In genomic region chr10:16280595-16280994, GRCh38 we compare ENCODE assay signal across 19 cellular contexts.
"Had no signal": no experiment of that assay in that cellular context is flagged by ENCODE, and none has a peak within 500 bp of the region (broad histone marks: within the 10 kb centered on the region; RNA-seq: fewer than 3 reads in every experiment).

No MANE protein-coding gene starts in this region.

- DNase-seq: effector CD4-positive, alpha-beta T cell; endodermal cell; erythroblast; foreskin melanocyte; head of caudate nucleus; left colon; mesendoderm; naive thymus-derived CD4-positive, alpha-beta T cell; nephron progenitor cell; small intestine; stimulated activated CD4-positive, alpha-beta T cell treated with anti-CD3 and anti-CD28 coated beads, Interleukin-12 subunit alpha, Interleukin-12 subunit beta, amount 100 ng/mL, for 4 hours; stimulated activated naive CD4-positive, alpha-beta T cell treated with Interleukin-2 at 50 U/mL for 16 hours; thyroid gland; upper lobe of left lung; uterus had no signal

- H3K4me2 ChIP-seq: hepatocyte had no signal

- H2AFZ ChIP-seq: hepatocyte had no signal

- H3K9me3 ChIP-seq: right atrium auricular region, suprapubic skin, thyroid gland, upper lobe of left lung, uterus had no signal

- H3K4me3 Mint-ChIP-seq: dendritic cell treated with granulocyte-macrophage colony-stimulating factor and Interleukin-4, amounts not matched to agents 40 ng/mL and 50 ng/mL, for 4 days; endodermal cell; naive thymus-derived CD4-positive, alpha-beta T cell; nephron progenitor cell had no signal

- H3K27ac Mint-ChIP-seq: dendritic cell treated with granulocyte-macrophage colony-stimulating factor and Interleukin-4, amounts not matched to agents 40 ng/mL and 50 ng/mL, for 4 days; endodermal cell; naive thymus-derived CD4-positive, alpha-beta T cell; nephron progenitor cell had no signal

- H3K27ac ChIP-seq: hepatocyte, suprapubic skin, thyroid gland, upper lobe of left lung, uterus had no signal

- H3K27me3 Mint-ChIP-seq: dendritic cell treated with granulocyte-macrophage colony-stimulating factor and Interleukin-4, amounts not matched to agents 40 ng/mL and 50 ng/mL, for 4 days had no signal

- H3K36me3 ChIP-seq: right atrium auricular region, suprapubic skin, thyroid gland, upper lobe of left lung, uterus had no signal

- H3K36me3 Mint-ChIP-seq: naive thymus-derived CD4-positive, alpha-beta T cell had no signal

- H3K27me3 ChIP-seq: hepatocyte, right atrium auricular region, suprapubic skin, thyroid gland, upper lobe of left lung, uterus had no signal

- ATAC-seq: left colon; naive thymus-derived CD4-positive, alpha-beta T cell had no signal

- H3K4me1 Mint-ChIP-seq: naive thymus-derived CD4-positive, alpha-beta T cell had no signal

- H3K9me3 Mint-ChIP-seq: endodermal cell had no signal

- H3K79me2 ChIP-seq: hepatocyte had no signal

- H3K4me1 ChIP-seq: right atrium auricular region, suprapubic skin, thyroid gland, upper lobe of left lung, uterus had no signal

- H3K4me3 ChIP-seq: hepatocyte, right atrium auricular region, suprapubic skin, thyroid gland, upper lobe of left lung, uterus had no signal
